ENCODE assay signal across 8 cellular contexts in genomic region chr3:108388136-108389132, GRCh38.
A peak's percentile ranks its signal among the peaks of the same experiment; 100 is the strongest.
DNase-seq lines count a peak whose midpoint lies in the region; ATAC-seq and TF ChIP-seq lines count a peak whose summit lies in the region.

No MANE protein-coding gene starts in this region.

- H3K4me3 ChIP-seq in GM08714 (ENCODE audit: low read length): peak overlapping the region; percentile 45; the same call in 1 of the 2 replicates

- H3K27ac Mint-ChIP-seq in WTC11: no peak overlapping the region; the same call in 1 of the 2 replicates

- CTCF ChIA-PET in WTC11 (lab: Charles Lee): no interaction called here

- TF ChIP-seq CTCF in GM20000 (IDR thresholded peaks at IDR 0.05; ENCODE audit: extremely low read depth, missing control alignments) (no peak), WTC11 (IDR thresholded peaks at IDR 0.05) (no peak)

- H3K9me3 Mint-ChIP-seq in WTC11: no peaks in the 10 kb centered on the region

- H3K36me3 Mint-ChIP-seq in WTC11: no peaks in the 10 kb centered on the region

- H3K27me3 Mint-ChIP-seq in WTC11 (ENCODE audit: low read depth): no peaks in the 10 kb centered on the region

- H3K4me3 Mint-ChIP-seq in WTC11: no peak overlapping the region

- POLR2A ChIA-PET in WTC11 (lab: Charles Lee): no interaction called here

- ATAC-seq in HG03442 (IDR thresholded peaks at IDR 0.05; ENCODE audit: unreplicated experiment) (peak; percentile 69), WTC11 (0 out of 2 replicates have a peak, but pooled peaks have one; percentile 28)

- DNase-seq in GM20000 (ENCODE audit: low spot score) (peak; percentile 28), WTC11 (ENCODE audit: low spot score) (no peak), stromal cell of bone marrow (ENCODE audit: low read depth) (peak; percentile 32), NCI-H2196 (lab: John Stamatoyannopoulos, UW; ENCODE audit: unreplicated experiment) (no peak), Kasumi-1 (lab: John Stamatoyannopoulos, UW) (no peak), RKO (ENCODE audit: low spot score) (no peak)

- peaks cover 23% of the 10 kb centered on the region for H3K4me1 Mint-ChIP-seq in WTC11

TF ChIP-seq in WTC11, 78 proteins besides CTCF, POLR2A, EP300 and RAD21:
- no peak for TF ChIP-seq SOX15 (CRISPR knock-in tag; IDR thresholded peaks at IDR 0.05)
- TF ChIP-seq PRRX2 (CRISPR knock-in tag; IDR thresholded peaks at IDR 0.05): no peak
- TF ChIP-seq ZNF416 (CRISPR knock-in tag; IDR thresholded peaks at IDR 0.05): no peak
- no peak for TF ChIP-seq NR1H2 (CRISPR knock-in tag; IDR thresholded peaks at IDR 0.05)
- no peak for TF ChIP-seq ZNF671 (CRISPR knock-in tag; IDR thresholded peaks at IDR 0.05)
- TF ChIP-seq NR2C2 (CRISPR knock-in tag; IDR thresholded peaks at IDR 0.05): no peak
- TF ChIP-seq, protein P1, sequence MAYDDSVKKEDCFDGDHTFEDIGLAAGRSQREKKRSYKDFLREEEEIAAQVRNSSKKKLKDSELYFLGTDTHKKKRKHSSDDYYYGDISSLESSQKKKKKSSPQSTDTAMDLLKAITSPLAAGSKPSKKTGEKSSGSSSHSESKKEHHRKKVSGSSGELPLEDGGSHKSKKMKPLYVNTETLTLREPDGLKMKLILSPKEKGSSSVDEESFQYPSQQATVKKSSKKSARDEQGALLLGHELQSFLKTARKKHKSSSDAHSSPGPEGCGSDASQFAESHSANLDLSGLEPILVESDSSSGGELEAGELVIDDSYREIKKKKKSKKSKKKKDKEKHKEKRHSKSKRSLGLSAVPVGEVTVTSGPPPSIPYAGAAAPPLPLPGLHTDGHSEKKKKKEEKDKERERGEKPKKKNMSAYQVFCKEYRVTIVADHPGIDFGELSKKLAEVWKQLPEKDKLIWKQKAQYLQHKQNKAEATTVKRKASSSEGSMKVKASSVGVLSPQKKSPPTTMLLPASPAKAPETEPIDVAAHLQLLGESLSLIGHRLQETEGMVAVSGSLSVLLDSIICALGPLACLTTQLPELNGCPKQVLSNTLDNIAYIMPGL (CRISPR knock-in tag; IDR thresholded peaks at IDR 0.05): no peak
- no peak for TF ChIP-seq FOXK1 (CRISPR knock-in tag; IDR thresholded peaks at IDR 0.05)
- no peak for TF ChIP-seq KAT7 (CRISPR knock-in tag; IDR thresholded peaks at IDR 0.05; ENCODE audit: borderline replicate concordance)
- no peak for TF ChIP-seq SMAD3 (CRISPR knock-in tag; IDR thresholded peaks at IDR 0.05; ENCODE audit: borderline replicate concordance)
- no peak for TF ChIP-seq ZNF396 (CRISPR knock-in tag; IDR thresholded peaks at IDR 0.05; ENCODE audit: borderline replicate concordance)
TF ChIP-seq in WTC11: peak in this region for 0.

Comparison
In these comparisons a context has a peak if more than half of its experiments do, and no peak if none do; other contexts are left out.
1. DNase-seq: peak in GM20000 (single experiment) and stromal cell of bone marrow (single experiment); none in WTC11 (single experiment), NCI-H2196 (single experiment), Kasumi-1 (0 of 2) and RKO (single experiment).